Comparison of ENCODE assay signal across 18 cellular contexts in genomic region chr5:131564229-131564652, GRCh38.
"Had no signal": no experiment of that assay in that cellular context is flagged by ENCODE, and none has a peak within 500 bp of the region (broad histone marks: within the 10 kb centered on the region; RNA-seq: fewer than 3 reads in every experiment).

No MANE protein-coding gene starts in this region.

- H3K4me3 Mint-ChIP-seq: activated CD4-positive, alpha-beta T cell treated with anti-CD3 and anti-CD28 coated beads, Interleukin-2, amount 10 ng/mL, durations not matched to agents 24 days and 14 days; activated CD8-positive, alpha-beta T cell treated with anti-CD3 and anti-CD28 coated beads, Interleukin-2, amount 10 ng/mL, durations not matched to agents 7 days and 5 days; activated naive CD8-positive, alpha-beta T cell treated with anti-CD3 and anti-CD28 coated beads, Interleukin-2, amount 10 ng/mL, durations not matched to agents 7 days and 5 days; effector memory CD8-positive, alpha-beta T cell; natural killer cell had no signal

- H3K9me3 ChIP-seq: body of pancreas, left lung, mucosa of descending colon, thyroid gland had no signal

- H3K27ac Mint-ChIP-seq: activated CD4-positive, alpha-beta T cell treated with anti-CD3 and anti-CD28 coated beads, Interleukin-2, amount 10 ng/mL, durations not matched to agents 24 days and 14 days; activated CD8-positive, alpha-beta T cell treated with anti-CD3 and anti-CD28 coated beads, Interleukin-2, amount 10 ng/mL, durations not matched to agents 7 days and 5 days; activated naive CD8-positive, alpha-beta T cell treated with anti-CD3 and anti-CD28 coated beads, Interleukin-2, amount 10 ng/mL, durations not matched to agents 7 days and 5 days; natural killer cell had no signal

- ATAC-seq: activated CD8-positive, alpha-beta T cell treated with anti-CD3 and anti-CD28 coated beads, Interleukin-2, amount 10 ng/mL, durations not matched to agents 7 days and 5 days; body of pancreas; effector memory CD8-positive, alpha-beta T cell; foreskin keratinocyte; left lung; mucosa of descending colon; natural killer cell had no signal

- H3K4me3 ChIP-seq: body of pancreas, left lung, mucosa of descending colon, thyroid gland had no signal

- H3K9me3 Mint-ChIP-seq: activated CD4-positive, alpha-beta T cell treated with anti-CD3 and anti-CD28 coated beads, Interleukin-2, amount 10 ng/mL, durations not matched to agents 24 days and 14 days; activated naive CD8-positive, alpha-beta T cell treated with anti-CD3 and anti-CD28 coated beads, Interleukin-2, amount 10 ng/mL, durations not matched to agents 7 days and 5 days; effector memory CD8-positive, alpha-beta T cell; natural killer cell had no signal

- DNase-seq: activated CD4-positive, CD25-positive, alpha-beta regulatory T cell; activated CD8-positive, alpha-beta memory T cell treated with anti-CD3 and anti-CD28 coated beads, Interleukin-2, amount 50 U/mL, for 4 hours; activated CD8-positive, alpha-beta T cell treated with anti-CD3 and anti-CD28 coated beads, Interleukin-2, amount 10 ng/mL, durations not matched to agents 7 days and 5 days; activated naive CD8-positive, alpha-beta T cell treated with anti-CD3 and anti-CD28 coated beads, Interleukin-2, amount 10 ng/mL, durations not matched to agents 7 days and 5 days; amygdala; body of pancreas; effector memory CD8-positive, alpha-beta T cell; foreskin keratinocyte; left lung; mammary epithelial cell; mucosa of descending colon; natural killer cell; posterior cingulate gyrus; retina; stimulated activated naive CD4-positive, alpha-beta T cell; thyroid gland had no signal

- H3K27me3 ChIP-seq: body of pancreas, foreskin keratinocyte, left lung, thyroid gland had no signal

- H3K4me1 ChIP-seq: body of pancreas, foreskin keratinocyte, left lung, thyroid gland had no signal

- H3K27ac ChIP-seq: body of pancreas, epithelial cell of prostate, foreskin keratinocyte, left lung, thyroid gland had no signal

- H3K27me3 Mint-ChIP-seq: activated CD4-positive, alpha-beta T cell treated with anti-CD3 and anti-CD28 coated beads, Interleukin-2, amount 10 ng/mL, durations not matched to agents 24 days and 14 days; activated naive CD8-positive, alpha-beta T cell treated with anti-CD3 and anti-CD28 coated beads, Interleukin-2, amount 10 ng/mL, durations not matched to agents 7 days and 5 days; effector memory CD8-positive, alpha-beta T cell had no signal

- H3K36me3 ChIP-seq: thyroid gland had no signal

- H3K36me3 Mint-ChIP-seq: natural killer cell had no signal
